13 cellular contexts compared by ENCODE assay signal in genomic region chr15:55791576-55792400, GRCh38. TPM values are rescaled to one million over a fixed set of nuclear protein-coding genes. Genes with fewer than 3 reads are reported as not detected.
DNase-seq lines count a peak whose midpoint lies in the region; ATAC-seq and TF ChIP-seq lines count a peak whose summit lies in the region.
"Had no signal": no experiment of that assay in that cellular context is flagged by ENCODE, and none has a peak within 500 bp of the region (broad histone marks: within the 10 kb centered on the region; RNA-seq: fewer than 3 reads in every experiment).

No MANE protein-coding gene starts in this region.

- H3K9me3 Mint-ChIP-seq in HFFc6 = no peaks in the 10 kb centered on the region

- DNase-seq in ACHN = peak; percentile 19
- peak; percentile 30 for DNase-seq in HFFc6
- DNase-seq in RWPE1 (ENCODE audit: low spot score) = peak; percentile 51
- DNase-seq in hepatocyte (ENCODE audit: low spot score) = no peak
- no peak for DNase-seq in tibial artery
- no peak for DNase-seq in activated effector memory CD4-positive, alpha-beta T cell treated with Interleukin-2 at 50 U/mL for 16 hours
- DNase-seq in NK-92 (lab: John Stamatoyannopoulos, UW; ENCODE audit: unreplicated experiment) = no peak
- DNase-seq: body of pancreas; CD4-positive, CD25-positive, alpha-beta regulatory T cell; Karpas-422; nucleus accumbens; Right ventricle myocardium superior had no signal

- H3K4me2 ChIP-seq in hepatocyte = no peak overlapping the region

- H3K27ac ChIP-seq in RWPE1 (0 out of 2 replicates have a peak overlapping the region, but pooled peaks have one; percentile 0), hepatocyte (peak overlapping the region; percentile 59), tibial artery (no peak overlapping the region)
- H3K27ac ChIP-seq: body of pancreas had no signal

- peaks cover 13% of the 10 kb centered on the region for H3K4me1 Mint-ChIP-seq in HFFc6 (ENCODE audit: low read depth)
- H3K4me1 Mint-ChIP-seq: CD4-positive, CD25-positive, alpha-beta regulatory T cell had no signal

- no peaks in the 10 kb centered on the region for H3K36me3 Mint-ChIP-seq in HFFc6 (ENCODE audit: low read depth)
- H3K36me3 Mint-ChIP-seq: CD4-positive, CD25-positive, alpha-beta regulatory T cell had no signal

- H3K4me3 Mint-ChIP-seq in HFFc6 = no peak overlapping the region
- H3K4me3 Mint-ChIP-seq: CD4-positive, CD25-positive, alpha-beta regulatory T cell had no signal

- no peaks in the 10 kb centered on the region for H3K79me2 ChIP-seq in hepatocyte

- H3K9me2 ChIP-seq in hepatocyte (replicated peaks; ENCODE audit: insufficient read depth) = no peaks in the 10 kb centered on the region

- no peak overlapping the region for H2AFZ ChIP-seq in hepatocyte

- H4K20me1 ChIP-seq in hepatocyte (ENCODE audit: insufficient read depth, poor library complexity, severe bottlenecking) = no peaks in the 10 kb centered on the region

- H3K4me3 ChIP-seq in hepatocyte = no peak overlapping the region
- no peak overlapping the region for H3K4me3 ChIP-seq in tibial artery
- H3K4me3 ChIP-seq: body of pancreas had no signal

- no peak overlapping the region for H3K27ac Mint-ChIP-seq in HFFc6

- H3K27me3 Mint-ChIP-seq in HFFc6 (ENCODE audit: insufficient read depth) = peaks cover 9% of the 10 kb centered on the region

- TF ChIP-seq CTCF in HFFc6 (IDR thresholded peaks at IDR 0.05) = no peak
- TF ChIP-seq CTCF in RWPE1 (conservative IDR thresholded peaks at IDR 0.05; ENCODE audit: low read depth) = no peak
- no peak for TF ChIP-seq CTCF in hepatocyte (IDR thresholded peaks at IDR 0.05; ENCODE audit: poor library complexity)
- no peak for TF ChIP-seq CTCF in tibial artery (IDR thresholded peaks at IDR 0.05)

- POLR2A ChIA-PET in RWPE1 (lab: Yijun Ruan, JAX; ENCODE audit: low non-redundant PET) = no interaction called here

- no peaks in the 10 kb centered on the region for H3K27me3 ChIP-seq in hepatocyte
- no peaks in the 10 kb centered on the region for H3K27me3 ChIP-seq in tibial artery
- H3K27me3 ChIP-seq: body of pancreas had no signal

- CTCF ChIA-PET in RWPE1 (lab: Yijun Ruan, JAX) = no interaction called here

- H3K36me3 ChIP-seq in hepatocyte (replicated peaks; ENCODE audit: insufficient read depth, low read depth) = no peaks in the 10 kb centered on the region
- H3K36me3 ChIP-seq in tibial artery = no peaks in the 10 kb centered on the region

- ATAC-seq in HG03139 (IDR thresholded peaks at IDR 0.05; ENCODE audit: unreplicated experiment) = no peak
- ATAC-seq: body of pancreas had no signal

- H3K9me3 ChIP-seq in hepatocyte (ENCODE audit: low read depth) (no peaks in the 10 kb centered on the region), tibial artery (no peaks in the 10 kb centered on the region)

- intact Hi-C loops in tibial artery (cut with DNase I; ENCODE audit: low total_unique reads) = no loop called here

- in situ Hi-C loops in ACHN (cut with HindIII; ENCODE audit: low pct_ligation_motif_present, low pct_unique_long_range_greater_than_20kb, low sequenced_read_pairs) = no loop called here

- H3K4me1 ChIP-seq in hepatocyte (ENCODE audit: insufficient read depth) = peaks cover 13% of the 10 kb centered on the region
- peaks cover 0 to 12% (median 9%) of the 10 kb centered on the region in 4 donors for H3K4me1 ChIP-seq in tibial artery
- H3K4me1 ChIP-seq: body of pancreas had no signal

- WGBS in hepatocyte (ENCODE audit: low lambda C conversion rate, missing lambda C conversion rate) = 94% methylated on average over 3 of the region's 3 CpGs

RNA-seq across cellular contexts. Expression of gene PRTG, which starts 48.8 kb away (rescaled TPM):
- total RNA-seq in HFFc6 (2021; fragmentation: NEBNext Ultra II Directional; extraction: Animal tissue kit (Norgen Biotek cat#: 25700)) = 1 to 10 TPM in 4 of 6 experiments, under 1 TPM in 2; 0.21 to 2.1 (median 1.3) TPM
- total RNA-seq in hepatocyte = 10.8 and 19.0 TPM in 2 replicates
- polyA plus RNA-seq in hepatocyte = 6.6 and 7.8 TPM in 2 replicates
- total RNA-seq: CD4-positive, CD25-positive, alpha-beta regulatory T cell had no signal
- polyA plus RNA-seq: CD4-positive, CD25-positive, alpha-beta regulatory T cell had no signal

Comparison
In these comparisons a context has a peak if more than half of its experiments do, and no peak if none do; other contexts are left out.
1. DNase-seq: peak in ACHN (single experiment), HFFc6 (single experiment) and RWPE1 (single experiment); none in hepatocyte (single experiment), tibial artery (0 of 2), activated effector memory CD4-positive, alpha-beta T cell treated with Interleukin-2 at 50 U/mL for 16 hours (single experiment) and NK-92 (single experiment).
2. H3K27ac ChIP-seq: peak in RWPE1 (single experiment) and hepatocyte (single experiment); none in tibial artery (0 of 2).